Comparison of ENCODE assay signal across 10 cellular contexts in genomic region chr20:43849496-43850197, GRCh38.
DNase-seq lines count a peak whose midpoint lies in the region; ATAC-seq and TF ChIP-seq lines count a peak whose summit lies in the region.
"Had no signal": no experiment of that assay in that cellular context is flagged by ENCODE, and none has a peak within 500 bp of the region (broad histone marks: within the 10 kb centered on the region; RNA-seq: fewer than 3 reads in every experiment).

No MANE protein-coding gene starts in this region.

- H3K27me3 ChIP-seq in Peyer's patch = no peaks in the 10 kb centered on the region
- H3K27me3 ChIP-seq in esophagus squamous epithelium = no peaks in the 10 kb centered on the region

- intact Hi-C loops in esophagus squamous epithelium (cut with DNase I) = no loop called here

- ATAC-seq in HG02840 (IDR thresholded peaks at IDR 0.05; ENCODE audit: low FRiP score, unreplicated experiment) (no peak), GM19467 (IDR thresholded peaks at IDR 0.05; ENCODE audit: unreplicated experiment) (no peak)

- TF ChIP-seq CTCF in Peyer's patch (IDR thresholded peaks at IDR 0.05) = no peak
- TF ChIP-seq CTCF in esophagus squamous epithelium (IDR thresholded peaks at IDR 0.05) = no peak

- H3K9me3 ChIP-seq in Peyer's patch (no peaks in the 10 kb centered on the region), esophagus squamous epithelium (no peaks in the 10 kb centered on the region)

- peaks cover 0 to 5% (median 0%) of the 10 kb centered on the region in 4 donors for H3K4me1 ChIP-seq in Peyer's patch
- peaks cover 3 to 47% (median 8%) of the 10 kb centered on the region in 3 donors for H3K4me1 ChIP-seq in esophagus squamous epithelium

- 57 to 65% methylated on average over 9 to 13 of the region's 13 CpGs for WGBS in esophagus squamous epithelium, 2 donors

- H3K36me3 ChIP-seq in Peyer's patch (no peaks in the 10 kb centered on the region), esophagus squamous epithelium (no peaks in the 10 kb centered on the region)

- H3K4me3 ChIP-seq in Peyer's patch = no peak overlapping the region
- H3K4me3 ChIP-seq in esophagus squamous epithelium = no peak overlapping the region

- H3K27ac ChIP-seq in Peyer's patch (peak overlapping the region; percentile 17 to 72 (median 55)), esophagus squamous epithelium (peak overlapping the region; percentile 70 to 89 (median 85))

- TF ChIP-seq POLR2A in Peyer's patch (IDR thresholded peaks at IDR 0.05) = no peak
- TF ChIP-seq POLR2A in esophagus squamous epithelium (IDR thresholded peaks at IDR 0.05) = no peak

- DNase-seq in ELR (ENCODE audit: low read depth) (peak; percentile 94), Peyer's patch (no peak), esophagus squamous epithelium (lab: John Stamatoyannopoulos, UW) (no peak), retina (peak; percentile 3), NK-92 (lab: John Stamatoyannopoulos, UW; ENCODE audit: unreplicated experiment) (no peak)
- DNase-seq in effector CD8-positive, alpha-beta T cell (lab: John Stamatoyannopoulos, UW) = no peak
- DNase-seq: kidney glomerular epithelial cell; stimulated activated CD4-positive, alpha-beta T cell treated with anti-CD3 and anti-CD28 coated beads, Interleukin-15, amount 100 ng/mL, for 24 hours had no signal

Comparison
In these comparisons a context has a peak if more than half of its experiments do, and no peak if none do; other contexts are left out.
1. DNase-seq: peak in ELR (single experiment) and retina (single experiment); none in Peyer's patch (0 of 3), esophagus squamous epithelium (single experiment), effector CD8-positive, alpha-beta T cell (single experiment) and NK-92 (single experiment).